ENCODE assay signal across 29 cellular contexts in the genomic region with DNA sequence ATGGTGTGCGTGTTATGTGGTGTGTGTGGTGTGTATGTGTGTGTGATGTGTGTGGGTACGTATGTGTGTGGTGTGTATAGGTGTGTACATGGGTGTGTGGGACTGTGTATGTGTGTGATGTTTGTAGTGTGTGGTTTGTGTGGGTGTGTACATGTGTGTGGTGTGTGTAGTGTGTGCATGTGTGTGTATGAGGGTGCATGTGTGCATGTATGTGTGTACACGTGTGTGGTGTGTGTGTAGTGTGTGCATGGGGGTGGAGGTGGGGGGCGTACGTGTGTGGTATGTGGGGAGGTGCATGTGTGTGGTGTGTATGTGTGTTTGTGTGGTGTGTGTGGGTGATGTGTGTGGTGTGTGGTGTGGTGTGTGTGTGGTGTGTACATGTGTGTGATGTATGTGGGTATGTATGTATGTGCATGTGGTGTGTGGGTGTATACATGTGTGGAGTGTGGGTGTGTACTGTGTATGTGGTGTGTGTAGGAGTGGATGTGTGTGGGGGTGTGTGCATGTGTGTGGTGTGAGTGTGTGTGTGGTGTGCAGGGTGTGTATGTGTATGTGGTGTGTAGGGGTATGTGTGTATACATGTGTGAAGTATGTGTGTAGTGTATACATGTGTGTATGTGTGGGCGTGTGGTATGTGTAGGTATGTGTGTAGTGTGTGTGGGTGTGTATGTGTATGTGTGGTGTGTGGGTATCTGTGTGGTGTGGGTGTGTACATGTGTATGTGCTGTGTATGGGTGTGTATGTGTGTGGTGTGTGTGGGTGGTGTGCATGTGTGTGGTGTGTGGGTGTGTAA.
"Had no signal": no experiment of that assay in that cellular context is flagged by ENCODE, and none has a peak within 500 bp of the region (broad histone marks: within the 10 kb centered on the region; RNA-seq: fewer than 3 reads in every experiment).

No MANE protein-coding gene starts in this region.

- DNase-seq: activated B cell treated with CpG ODN at 0.5 μM for 24 hours; activated CD4-positive, alpha-beta T cell treated with anti-CD3 and anti-CD28 coated beads, Interleukin-2, amount 50 U/mL, for 4 hours; activated CD8-positive, alpha-beta memory T cell treated with anti-CD3 and anti-CD28 coated beads, Interleukin-2, amount 50 U/mL, for 4 hours; activated naive CD4-positive, alpha-beta T cell; activated T-cell treated with anti-CD3 and anti-CD28 coated beads, Interleukin-2, amount 50 U/mL, for 24 hours; aorta; cortex of kidney; effector memory CD8-positive, alpha-beta T cell; erythroblast; gastrocnemius medialis; glutamatergic neuron; islet precursor cell; left ventricle myocardium inferior; naive B cell; occipital lobe; psoas muscle; stimulated activated CD4-positive, alpha-beta T cell treated with anti-CD3 and anti-CD28 coated beads, Interleukin-1b, Interleukin-23, amount 100 ng/mL, for 48 hours; stimulated activated CD4-positive, alpha-beta T cell treated with anti-CD3 and anti-CD28 coated beads, Interleukin-4, amount 100 ng/mL, for 4 hours; stimulated activated CD8-positive, alpha-beta memory T cell treated with anti-CD3 and anti-CD28 coated beads, Interleukin-4, amount 100 ng/mL, for 48 hours; stimulated activated naive CD8-positive, alpha-beta T cell treated with anti-CD3 and anti-CD28 coated beads, Interleukin-15, amount 100 ng/mL, for 72 hours; substantia nigra; T-helper 1 cell; upper lobe of left lung had no signal

- H3K27ac ChIP-seq: gastrocnemius medialis, left ventricle myocardium inferior, parathyroid adenoma, psoas muscle, upper lobe of left lung had no signal

- H3K4me2 ChIP-seq: smooth muscle cell had no signal

- H3K4me1 ChIP-seq: gastrocnemius medialis, left ventricle myocardium inferior, psoas muscle, upper lobe of left lung had no signal

- ATAC-seq: activated naive CD4-positive, alpha-beta T cell treated with anti-CD3 and anti-CD28 coated beads, Interleukin-2, amount 50 U/mL, for 72 hours; activated T-helper 17 cell treated with anti-CD3 and anti-CD28 coated beads, Interleukin-2, amount 50 U/mL, for 72 hours; effector memory CD8-positive, alpha-beta T cell; gastrocnemius medialis; psoas muscle; stimulated activated memory B cell treated with anti-CD40 and anti-IgM and Interleukin-4, amounts not matched to agents 10 μg/mL and 1 μg/mL and 100 μg/mL, for 72 hours; stimulated activated naive CD8-positive, alpha-beta T cell treated with anti-CD3 and anti-CD28 coated beads, Interleukin-15, amount 100 ng/mL, for 72 hours had no signal

- H3K4me3 ChIP-seq: gastrocnemius medialis, left ventricle myocardium inferior, lung, psoas muscle, smooth muscle cell, upper lobe of left lung had no signal

- H3K27me3 ChIP-seq: upper lobe of left lung had no signal

- H3K36me3 ChIP-seq: gastrocnemius medialis, left ventricle myocardium inferior, upper lobe of left lung had no signal

- H3K9me3 ChIP-seq: gastrocnemius medialis, left ventricle myocardium inferior, psoas muscle, upper lobe of left lung had no signal

- H3K9ac ChIP-seq: parathyroid adenoma had no signal

- H2AFZ ChIP-seq: parathyroid adenoma had no signal
